1 cellular context compared by ENCODE assay signal in the genomic region with DNA sequence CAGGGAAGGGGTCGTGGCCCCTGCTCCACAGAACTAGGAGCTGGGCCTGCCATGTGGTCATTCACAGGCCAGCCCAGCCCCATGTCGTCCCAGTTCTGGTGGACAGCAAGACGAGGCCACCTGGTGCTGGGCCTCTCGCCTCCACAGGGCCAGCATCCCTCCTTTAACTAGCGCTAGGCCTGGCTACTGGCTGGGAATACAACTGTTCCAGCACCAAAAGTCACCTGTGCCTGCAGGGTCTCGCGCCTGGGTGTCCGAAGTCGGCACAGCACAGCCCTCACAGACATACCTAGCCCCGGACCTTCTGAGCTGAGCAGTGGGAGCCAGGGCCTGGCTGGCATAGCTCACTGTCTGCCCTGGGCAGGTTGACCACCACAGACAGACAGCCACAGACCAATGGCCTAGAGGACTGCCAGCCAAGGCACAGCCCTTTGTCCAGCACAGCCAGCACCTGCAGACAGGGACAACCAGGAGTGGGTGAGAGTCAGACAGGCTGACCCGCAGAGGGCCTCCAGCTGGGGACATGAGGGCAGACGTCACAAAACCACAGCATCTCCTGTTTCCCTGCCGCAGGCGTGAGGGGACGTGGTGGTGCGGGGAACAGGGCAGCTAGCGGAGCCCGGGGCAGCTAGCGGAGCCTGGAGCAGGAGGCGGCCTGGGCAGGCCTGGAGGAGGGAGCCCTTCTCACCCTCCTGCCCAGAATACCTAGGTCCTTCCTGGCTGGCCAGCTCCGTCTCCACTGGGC.
TF ChIP-seq lines count a peak whose summit lies in the region.

No MANE protein-coding gene starts in this region.

TF ChIP-seq in HepG2, 621 proteins besides CTCF, POLR2A, EP300 and RAD21:
- no peak for TF ChIP-seq HMG20A (CRISPR knock-in tag; IDR thresholded peaks at IDR 0.05; ENCODE audit: borderline replicate concordance)
- TF ChIP-seq, protein P1, sequence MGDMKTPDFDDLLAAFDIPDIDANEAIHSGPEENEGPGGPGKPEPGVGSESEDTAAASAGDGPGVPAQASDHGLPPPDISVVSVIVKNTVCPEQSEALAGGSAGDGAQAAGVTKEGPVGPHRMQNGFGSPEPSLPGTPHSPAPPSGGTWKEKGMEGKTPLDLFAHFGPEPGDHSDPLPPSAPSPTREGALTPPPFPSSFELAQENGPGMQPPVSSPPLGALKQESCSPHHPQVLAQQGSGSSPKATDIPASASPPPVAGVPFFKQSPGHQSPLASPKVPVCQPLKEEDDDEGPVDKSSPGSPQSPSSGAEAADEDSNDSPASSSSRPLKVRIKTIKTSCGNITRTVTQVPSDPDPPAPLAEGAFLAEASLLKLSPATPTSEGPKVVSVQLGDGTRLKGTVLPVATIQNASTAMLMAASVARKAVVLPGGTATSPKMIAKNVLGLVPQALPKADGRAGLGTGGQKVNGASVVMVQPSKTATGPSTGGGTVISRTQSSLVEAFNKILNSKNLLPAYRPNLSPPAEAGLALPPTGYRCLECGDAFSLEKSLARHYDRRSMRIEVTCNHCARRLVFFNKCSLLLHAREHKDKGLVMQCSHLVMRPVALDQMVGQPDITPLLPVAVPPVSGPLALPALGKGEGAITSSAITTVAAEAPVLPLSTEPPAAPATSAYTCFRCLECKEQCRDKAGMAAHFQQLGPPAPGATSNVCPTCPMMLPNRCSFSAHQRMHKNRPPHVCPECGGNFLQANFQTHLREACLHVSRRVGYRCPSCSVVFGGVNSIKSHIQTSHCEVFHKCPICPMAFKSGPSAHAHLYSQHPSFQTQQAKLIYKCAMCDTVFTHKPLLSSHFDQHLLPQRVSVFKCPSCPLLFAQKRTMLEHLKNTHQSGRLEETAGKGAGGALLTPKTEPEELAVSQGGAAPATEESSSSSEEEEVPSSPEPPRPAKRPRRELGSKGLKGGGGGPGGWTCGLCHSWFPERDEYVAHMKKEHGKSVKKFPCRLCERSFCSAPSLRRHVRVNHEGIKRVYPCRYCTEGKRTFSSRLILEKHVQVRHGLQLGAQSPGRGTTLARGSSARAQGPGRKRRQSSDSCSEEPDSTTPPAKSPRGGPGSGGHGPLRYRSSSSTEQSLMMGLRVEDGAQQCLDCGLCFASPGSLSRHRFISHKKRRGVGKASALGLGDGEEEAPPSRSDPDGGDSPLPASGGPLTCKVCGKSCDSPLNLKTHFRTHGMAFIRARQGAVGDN (CRISPR knock-in tag; IDR thresholded peaks at IDR 0.05), result peak; percentile 65
- no peak for TF ChIP-seq ZNF883 (CRISPR knock-in tag; IDR thresholded peaks at IDR 0.05; ENCODE audit: not compliant biosample characterization)
- TF ChIP-seq ZSCAN12 (CRISPR knock-in tag; IDR thresholded peaks at IDR 0.05), result no peak
- peak; percentile 71 for TF ChIP-seq ZBTB38 (CRISPR knock-in tag; IDR thresholded peaks at IDR 0.05)
- TF ChIP-seq KLF16 (CRISPR knock-in tag; IDR thresholded peaks at IDR 0.05), result no peak
- TF ChIP-seq, protein P2, sequence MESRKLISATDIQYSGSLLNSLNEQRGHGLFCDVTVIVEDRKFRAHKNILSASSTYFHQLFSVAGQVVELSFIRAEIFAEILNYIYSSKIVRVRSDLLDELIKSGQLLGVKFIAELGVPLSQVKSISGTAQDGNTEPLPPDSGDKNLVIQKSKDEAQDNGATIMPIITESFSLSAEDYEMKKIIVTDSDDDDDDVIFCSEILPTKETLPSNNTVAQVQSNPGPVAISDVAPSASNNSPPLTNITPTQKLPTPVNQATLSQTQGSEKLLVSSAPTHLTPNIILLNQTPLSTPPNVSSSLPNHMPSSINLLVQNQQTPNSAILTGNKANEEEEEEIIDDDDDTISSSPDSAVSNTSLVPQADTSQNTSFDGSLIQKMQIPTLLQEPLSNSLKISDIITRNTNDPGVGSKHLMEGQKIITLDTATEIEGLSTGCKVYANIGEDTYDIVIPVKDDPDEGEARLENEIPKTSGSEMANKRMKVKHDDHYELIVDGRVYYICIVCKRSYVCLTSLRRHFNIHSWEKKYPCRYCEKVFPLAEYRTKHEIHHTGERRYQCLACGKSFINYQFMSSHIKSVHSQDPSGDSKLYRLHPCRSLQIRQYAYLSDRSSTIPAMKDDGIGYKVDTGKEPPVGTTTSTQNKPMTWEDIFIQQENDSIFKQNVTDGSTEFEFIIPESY (CRISPR knock-in tag; IDR thresholded peaks at IDR 0.05), result 0 out of 2 replicates have a peak, but pooled peaks have one; percentile 41
- no peak for TF ChIP-seq RFXAP (CRISPR knock-in tag; IDR thresholded peaks at IDR 0.05; ENCODE audit: borderline replicate concordance)
- TF ChIP-seq, protein P3, sequence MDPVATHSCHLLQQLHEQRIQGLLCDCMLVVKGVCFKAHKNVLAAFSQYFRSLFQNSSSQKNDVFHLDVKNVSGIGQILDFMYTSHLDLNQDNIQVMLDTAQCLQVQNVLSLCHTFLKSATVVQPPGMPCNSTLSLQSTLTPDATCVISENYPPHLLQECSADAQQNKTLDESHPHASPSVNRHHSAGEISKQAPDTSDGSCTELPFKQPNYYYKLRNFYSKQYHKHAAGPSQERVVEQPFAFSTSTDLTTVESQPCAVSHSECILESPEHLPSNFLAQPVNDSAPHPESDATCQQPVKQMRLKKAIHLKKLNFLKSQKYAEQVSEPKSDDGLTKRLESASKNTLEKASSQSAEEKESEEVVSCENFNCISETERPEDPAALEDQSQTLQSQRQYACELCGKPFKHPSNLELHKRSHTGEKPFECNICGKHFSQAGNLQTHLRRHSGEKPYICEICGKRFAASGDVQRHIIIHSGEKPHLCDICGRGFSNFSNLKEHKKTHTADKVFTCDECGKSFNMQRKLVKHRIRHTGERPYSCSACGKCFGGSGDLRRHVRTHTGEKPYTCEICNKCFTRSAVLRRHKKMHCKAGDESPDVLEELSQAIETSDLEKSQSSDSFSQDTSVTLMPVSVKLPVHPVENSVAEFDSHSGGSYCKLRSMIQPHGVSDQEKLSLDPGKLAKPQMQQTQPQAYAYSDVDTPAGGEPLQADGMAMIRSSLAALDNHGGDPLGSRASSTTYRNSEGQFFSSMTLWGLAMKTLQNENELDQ (CRISPR knock-in tag; IDR thresholded peaks at IDR 0.05; ENCODE audit: borderline replicate concordance), result no peak
- no peak for TF ChIP-seq ZFYVE20 (CRISPR knock-in tag; IDR thresholded peaks at IDR 0.05; ENCODE audit: borderline replicate concordance, low read depth)
- TF ChIP-seq MXI1 (IDR thresholded peaks at IDR 0.05; ENCODE audit: borderline replicate concordance, low read depth, low read length), result no peak
- TF ChIP-seq, protein P4, sequence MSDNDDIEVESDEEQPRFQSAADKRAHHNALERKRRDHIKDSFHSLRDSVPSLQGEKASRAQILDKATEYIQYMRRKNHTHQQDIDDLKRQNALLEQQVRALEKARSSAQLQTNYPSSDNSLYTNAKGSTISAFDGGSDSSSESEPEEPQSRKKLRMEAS (IDR thresholded peaks at IDR 0.05), result peak; percentile 33; the same call in 1 of the 2 replicates
- TF ChIP-seq ZNF256 (CRISPR knock-in tag; conservative IDR thresholded peaks at IDR 0.05), result no peak
- no peak for TF ChIP-seq PHF5A (CRISPR knock-in tag; IDR thresholded peaks at IDR 0.05; ENCODE audit: low read depth, unreplicated experiment)
- TF ChIP-seq, protein P5, sequence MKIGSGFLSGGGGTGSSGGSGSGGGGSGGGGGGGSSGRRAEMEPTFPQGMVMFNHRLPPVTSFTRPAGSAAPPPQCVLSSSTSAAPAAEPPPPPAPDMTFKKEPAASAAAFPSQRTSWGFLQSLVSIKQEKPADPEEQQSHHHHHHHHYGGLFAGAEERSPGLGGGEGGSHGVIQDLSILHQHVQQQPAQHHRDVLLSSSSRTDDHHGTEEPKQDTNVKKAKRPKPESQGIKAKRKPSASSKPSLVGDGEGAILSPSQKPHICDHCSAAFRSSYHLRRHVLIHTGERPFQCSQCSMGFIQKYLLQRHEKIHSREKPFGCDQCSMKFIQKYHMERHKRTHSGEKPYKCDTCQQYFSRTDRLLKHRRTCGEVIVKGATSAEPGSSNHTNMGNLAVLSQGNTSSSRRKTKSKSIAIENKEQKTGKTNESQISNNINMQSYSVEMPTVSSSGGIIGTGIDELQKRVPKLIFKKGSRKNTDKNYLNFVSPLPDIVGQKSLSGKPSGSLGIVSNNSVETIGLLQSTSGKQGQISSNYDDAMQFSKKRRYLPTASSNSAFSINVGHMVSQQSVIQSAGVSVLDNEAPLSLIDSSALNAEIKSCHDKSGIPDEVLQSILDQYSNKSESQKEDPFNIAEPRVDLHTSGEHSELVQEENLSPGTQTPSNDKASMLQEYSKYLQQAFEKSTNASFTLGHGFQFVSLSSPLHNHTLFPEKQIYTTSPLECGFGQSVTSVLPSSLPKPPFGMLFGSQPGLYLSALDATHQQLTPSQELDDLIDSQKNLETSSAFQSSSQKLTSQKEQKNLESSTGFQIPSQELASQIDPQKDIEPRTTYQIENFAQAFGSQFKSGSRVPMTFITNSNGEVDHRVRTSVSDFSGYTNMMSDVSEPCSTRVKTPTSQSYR (CRISPR knock-in tag; IDR thresholded peaks at IDR 0.05; ENCODE audit: borderline replicate concordance), result no peak
- TF ChIP-seq PCBP1 (IDR thresholded peaks at IDR 0.05; ENCODE audit: borderline replicate concordance, low read depth, low read length), result no peak
- TF ChIP-seq, protein P6, sequence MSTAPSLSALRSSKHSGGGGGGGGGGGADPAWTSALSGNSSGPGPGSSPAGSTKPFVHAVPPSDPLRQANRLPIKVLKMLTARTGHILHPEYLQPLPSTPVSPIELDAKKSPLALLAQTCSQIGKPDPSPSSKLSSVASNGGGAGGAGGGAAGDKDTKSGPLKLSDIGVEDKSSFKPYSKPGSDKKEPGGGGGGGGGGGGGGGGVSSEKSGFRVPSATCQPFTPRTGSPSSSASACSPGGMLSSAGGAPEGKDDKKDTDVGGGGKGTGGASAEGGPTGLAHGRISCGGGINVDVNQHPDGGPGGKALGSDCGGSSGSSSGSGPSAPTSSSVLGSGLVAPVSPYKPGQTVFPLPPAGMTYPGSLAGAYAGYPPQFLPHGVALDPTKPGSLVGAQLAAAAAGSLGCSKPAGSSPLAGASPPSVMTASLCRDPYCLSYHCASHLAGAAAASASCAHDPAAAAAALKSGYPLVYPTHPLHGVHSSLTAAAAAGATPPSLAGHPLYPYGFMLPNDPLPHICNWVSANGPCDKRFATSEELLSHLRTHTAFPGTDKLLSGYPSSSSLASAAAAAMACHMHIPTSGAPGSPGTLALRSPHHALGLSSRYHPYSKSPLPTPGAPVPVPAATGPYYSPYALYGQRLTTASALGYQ (CRISPR knock-in tag; IDR thresholded peaks at IDR 0.05), result no peak
- TF ChIP-seq HNRNPL (IDR thresholded peaks at IDR 0.05; ENCODE audit: low read depth, low read length), result 0 out of 2 replicates have a peak, but pooled peaks have one; percentile 35
- TF ChIP-seq ZBTB20 (CRISPR knock-in tag; IDR thresholded peaks at IDR 0.05; ENCODE audit: borderline replicate concordance, low read depth), result no peak
- no peak for TF ChIP-seq HCFC1 (IDR thresholded peaks at IDR 0.05; ENCODE audit: low read depth, low read length)
- TF ChIP-seq, protein P7, sequence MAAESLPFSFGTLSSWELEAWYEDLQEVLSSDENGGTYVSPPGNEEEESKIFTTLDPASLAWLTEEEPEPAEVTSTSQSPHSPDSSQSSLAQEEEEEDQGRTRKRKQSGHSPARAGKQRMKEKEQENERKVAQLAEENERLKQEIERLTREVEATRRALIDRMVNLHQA (CRISPR knock-in tag; IDR thresholded peaks at IDR 0.05), result no peak
- TF ChIP-seq HMG20B (CRISPR knock-in tag; conservative IDR thresholded peaks at IDR 0.05), result no peak
- no peak for TF ChIP-seq GPN1 (CRISPR knock-in tag; IDR thresholded peaks at IDR 0.05; ENCODE audit: borderline replicate concordance)
- no peak for TF ChIP-seq HHEX (CRISPR knock-in tag; IDR thresholded peaks at IDR 0.05)
- TF ChIP-seq, protein P8, sequence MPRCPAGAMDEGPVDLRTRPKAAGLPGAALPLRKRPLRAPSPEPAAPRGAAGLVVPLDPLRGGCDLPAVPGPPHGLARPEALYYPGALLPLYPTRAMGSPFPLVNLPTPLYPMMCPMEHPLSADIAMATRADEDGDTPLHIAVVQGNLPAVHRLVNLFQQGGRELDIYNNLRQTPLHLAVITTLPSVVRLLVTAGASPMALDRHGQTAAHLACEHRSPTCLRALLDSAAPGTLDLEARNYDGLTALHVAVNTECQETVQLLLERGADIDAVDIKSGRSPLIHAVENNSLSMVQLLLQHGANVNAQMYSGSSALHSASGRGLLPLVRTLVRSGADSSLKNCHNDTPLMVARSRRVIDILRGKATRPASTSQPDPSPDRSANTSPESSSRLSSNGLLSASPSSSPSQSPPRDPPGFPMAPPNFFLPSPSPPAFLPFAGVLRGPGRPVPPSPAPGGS (CRISPR knock-in tag; IDR thresholded peaks at IDR 0.05), result no peak
- TF ChIP-seq PHF8 (CRISPR knock-in tag; IDR thresholded peaks at IDR 0.05), result no peak
- no peak for TF ChIP-seq WIZ (CRISPR knock-in tag; IDR thresholded peaks at IDR 0.05)
- TF ChIP-seq, protein P9, sequence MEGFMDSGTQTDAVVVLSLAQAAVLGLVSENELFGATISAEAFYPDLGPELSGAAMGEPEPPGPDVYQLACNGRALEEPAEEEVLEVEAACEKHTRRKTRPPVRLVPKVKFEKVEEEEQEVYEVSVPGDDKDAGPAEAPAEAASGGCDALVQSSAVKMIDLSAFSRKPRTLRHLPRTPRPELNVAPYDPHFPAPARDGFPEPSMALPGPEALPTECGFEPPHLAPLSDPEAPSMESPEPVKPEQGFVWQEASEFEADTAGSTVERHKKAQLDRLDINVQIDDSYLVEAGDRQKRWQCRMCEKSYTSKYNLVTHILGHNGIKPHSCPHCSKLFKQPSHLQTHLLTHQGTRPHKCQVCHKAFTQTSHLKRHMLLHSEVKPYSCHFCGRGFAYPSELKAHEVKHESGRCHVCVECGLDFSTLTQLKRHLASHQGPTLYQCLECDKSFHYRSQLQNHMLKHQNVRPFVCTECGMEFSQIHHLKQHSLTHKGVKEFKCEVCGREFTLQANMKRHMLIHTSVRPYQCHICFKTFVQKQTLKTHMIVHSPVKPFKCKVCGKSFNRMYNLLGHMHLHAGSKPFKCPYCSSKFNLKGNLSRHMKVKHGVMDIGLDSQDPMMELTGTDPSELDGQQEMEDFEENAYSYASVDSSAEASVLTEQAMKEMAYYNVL (CRISPR knock-in tag; IDR thresholded peaks at IDR 0.05; ENCODE audit: borderline replicate concordance), result no peak
